In the genomic region with DNA sequence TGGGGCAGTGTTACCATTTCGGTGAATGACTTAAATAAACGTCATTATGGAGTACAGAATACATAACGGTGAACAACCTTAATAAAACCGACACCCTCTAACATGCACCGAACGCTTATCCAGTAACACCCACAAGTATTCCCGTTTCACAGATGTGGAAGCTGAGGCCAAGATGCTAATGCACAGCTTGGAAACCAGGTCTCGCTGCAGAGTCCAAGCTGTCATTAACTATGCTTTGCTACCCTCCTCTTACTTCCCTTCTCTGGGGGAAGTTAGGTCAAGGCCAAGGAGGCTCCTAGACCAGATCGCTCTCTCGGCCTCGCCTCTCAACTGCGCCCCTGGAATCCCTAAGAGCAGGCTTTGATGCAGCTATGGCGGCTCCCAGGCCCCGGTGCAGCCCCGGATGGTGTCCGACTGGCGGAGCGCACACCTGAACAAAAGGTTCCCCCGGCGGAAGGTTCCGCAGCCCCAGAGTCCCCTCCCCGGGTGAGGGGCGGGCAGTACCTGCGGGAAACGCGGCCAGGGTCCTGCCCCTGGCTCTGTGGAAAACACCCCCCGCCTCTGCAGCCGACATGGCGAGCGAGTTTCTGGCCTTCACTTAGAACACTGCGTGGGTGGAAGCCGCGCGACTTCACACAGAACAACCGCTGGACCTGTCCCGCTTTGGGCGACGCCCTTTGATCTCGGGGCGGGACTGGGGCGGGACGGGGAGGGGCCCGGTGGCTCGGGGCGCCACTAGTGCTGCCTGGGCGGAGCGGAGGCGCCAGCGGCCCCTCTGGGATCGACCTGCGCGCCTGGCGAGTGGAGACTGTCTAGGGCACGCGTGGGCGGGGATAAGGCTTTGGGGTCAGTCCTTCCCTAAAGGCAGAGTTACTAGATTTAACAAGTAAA, we compare ENCODE assay signal across 8 cellular contexts. TPM values are rescaled to one million over a fixed set of nuclear protein-coding genes. Genes with fewer than 3 reads are reported as not detected.
A peak's percentile ranks its signal among the peaks of the same experiment; 100 is the strongest.
DNase-seq lines count a peak whose midpoint lies in the region.

A gene with protein sequence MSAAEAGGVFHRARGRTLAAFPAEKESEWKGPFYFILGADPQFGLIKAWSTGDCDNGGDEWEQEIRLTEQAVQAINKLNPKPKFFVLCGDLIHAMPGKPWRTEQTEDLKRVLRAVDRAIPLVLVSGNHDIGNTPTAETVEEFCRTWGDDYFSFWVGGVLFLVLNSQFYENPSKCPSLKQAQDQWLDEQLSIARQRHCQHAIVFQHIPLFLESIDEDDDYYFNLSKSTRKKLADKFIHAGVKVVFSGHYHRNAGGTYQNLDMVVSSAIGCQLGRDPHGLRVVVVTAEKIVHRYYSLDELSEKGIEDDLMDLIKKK (minus strand): TSS at position 685 of the 891 bp plus-strand sequence. CDS start 111 bp downstream, at position 574.

- H2BK12ac ChIP-seq in neuronal stem cell (ENCODE audit: low read length): no peak within 1 kb of the TSS

- no CpG with 5 or more reads among the region's 56 CpGs for WGBS in neuronal stem cell (ENCODE audit: extremely low coverage in 2 of 2, insufficient read length in 2 of 2, insufficient replicate concordance in 1 of 2), 2 donors

- H3K4me2 ChIP-seq in neuronal stem cell (ENCODE audit: insufficient read depth, low read length, poor library complexity, severe bottlenecking): peak within 1 kb of the TSS; percentile 50

- no peak within 1 kb of the TSS for H2AK5ac ChIP-seq in neuronal stem cell (ENCODE audit: low read depth, low read length)

- DNase-seq in ELR (ENCODE audit: low read depth) (peak; percentile 91), H4 (ENCODE audit: low spot score) (peak; percentile 81), M059J (ENCODE audit: low read depth) (peak; percentile 89), SJSA1 (ENCODE audit: low read depth in 1 of 2, low spot score in 2 of 2) (peak; percentile 64), foreskin melanocyte (peak; percentile 89), neuronal stem cell (ENCODE audit: low spot score) (peak; percentile 83), stromal cell of bone marrow (ENCODE audit: low read depth) (peak; percentile 88)
- DNase-seq in activated naive CD4-positive, alpha-beta T cell treated with Interleukin-2 at 50 U/mL for 16 hours: peak; percentile 92

- H3K27ac ChIP-seq in SJSA1 (no peak within 1 kb of the TSS), neuronal stem cell (replicated peaks; ENCODE audit: low read length) (peak within 1 kb of the TSS; percentile 76)

- no peak within 1 kb of the TSS for H2BK15ac ChIP-seq in neuronal stem cell (ENCODE audit: low read length)

- no peak within 1 kb of the TSS for H3K14ac ChIP-seq in neuronal stem cell (ENCODE audit: low read length)

- H4K8ac ChIP-seq in neuronal stem cell (ENCODE audit: low read depth, low read length): peak within 1 kb of the TSS; percentile 74

- H3K4me1 ChIP-seq in SJSA1 (replicated peaks) (no peaks in the 10 kb centered on the region), neuronal stem cell (ENCODE audit: control insufficient read depth in 2 of 2, insufficient read depth in 1 of 2, low read depth in 1 of 2, low read length in 2 of 2) (no peaks in the 10 kb centered on the region)

- no peak within 1 kb of the TSS for H2BK120ac ChIP-seq in neuronal stem cell (ENCODE audit: low read depth, low read length)

- H3K27me3 ChIP-seq in SJSA1 (replicated peaks) (no peaks in the 10 kb centered on the region), neuronal stem cell (ENCODE audit: control insufficient read depth in 3 of 3, insufficient read depth in 3 of 3, low read depth in 1 of 3, low read length in 3 of 3) (no peaks in the 10 kb centered on the region)

- H4K91ac ChIP-seq in neuronal stem cell (ENCODE audit: low read depth, low read length, poor library complexity): no peak within 1 kb of the TSS

- peak within 1 kb of the TSS; percentile 96 for H3K18ac ChIP-seq in neuronal stem cell (ENCODE audit: low read length)

- peak within 1 kb of the TSS; percentile 85 for H3K9ac ChIP-seq in neuronal stem cell (ENCODE audit: low read depth, low read length, poor library complexity)

- H2BK5ac ChIP-seq in neuronal stem cell (ENCODE audit: low read length): no peak within 1 kb of the TSS

- H3K9me3 ChIP-seq in SJSA1 (replicated peaks) (no peaks in the 10 kb centered on the region; the same call in 1 of the 2 replicates), neuronal stem cell (replicated peaks in 1 of 2; ENCODE audit: control insufficient read depth in 2 of 2, insufficient read depth in 1 of 2, low read depth in 1 of 2, low read length in 2 of 2) (no peaks in the 10 kb centered on the region)

- no peaks in the 10 kb centered on the region for H3K36me3 ChIP-seq in SJSA1
- no peaks in the 10 kb centered on the region for H3K36me3 ChIP-seq in neuronal stem cell (replicated peaks in 1 of 2; ENCODE audit: control insufficient read depth in 2 of 2, insufficient read depth in 2 of 2, low read length in 2 of 2)

- peak within 1 kb of the TSS; percentile 41 for H3K4me3 ChIP-seq in SJSA1
- peak within 1 kb of the TSS; percentile 64 to 88 for H3K4me3 ChIP-seq in neuronal stem cell (ENCODE audit: low read length in 2 of 2)

- H3K4ac ChIP-seq in neuronal stem cell (ENCODE audit: low read length): no peak within 1 kb of the TSS

- H3K79me1 ChIP-seq in neuronal stem cell (ENCODE audit: low read depth, low read length): no peaks in the 10 kb centered on the region

- H3K23ac ChIP-seq in neuronal stem cell (ENCODE audit: low read depth, low read length, poor library complexity): peak within 1 kb of the TSS; percentile 2

- peak within 1 kb of the TSS; percentile 100 for H2AFZ ChIP-seq in neuronal stem cell (ENCODE audit: low read length)

RNA-seq across cellular contexts. Expression of the gene that starts here (rescaled TPM):
- 9.5 and 15.3 TPM in 2 replicates for total RNA-seq in H4 (2014; rRNA removed; shearing (Covaris generic))
- 40.1 and 40.5 TPM in 2 replicates for total RNA-seq in M059J (2014; rRNA removed; shearing (Covaris generic))
- 0.06 and 2.4 TPM in 2 replicates for total RNA-seq in SJSA1 (2014; rRNA removed; shearing (Covaris generic))
- 6.0 TPM for polyA plus RNA-seq in neuronal stem cell (2013, experiment 1 of 2)
- 5.8 TPM for polyA plus RNA-seq in neuronal stem cell (2013, experiment 2 of 2)
